8 cellular contexts compared by ENCODE assay signal in the genomic region with DNA sequence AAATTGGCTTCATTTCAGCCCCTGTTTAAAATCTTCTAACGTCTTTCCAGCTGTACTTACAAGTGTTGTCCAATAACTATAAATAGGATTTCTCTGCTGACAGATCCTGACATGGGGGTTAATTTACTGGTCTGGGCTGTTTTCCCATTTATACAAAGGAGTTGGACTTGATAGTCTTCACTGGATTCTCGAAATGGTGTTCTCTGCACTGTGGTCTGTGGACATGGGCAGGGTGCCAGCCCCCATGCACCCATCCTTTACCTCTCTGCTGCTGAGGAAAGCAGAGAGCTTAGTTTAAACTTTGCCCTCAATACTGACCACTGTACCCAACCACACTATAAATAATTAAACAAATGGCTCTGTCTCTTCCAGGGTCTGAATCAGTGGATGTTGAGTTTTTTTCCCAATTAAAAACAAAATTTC. TPM values are rescaled to one million over a fixed set of nuclear protein-coding genes. Genes with fewer than 3 reads are reported as not detected.
A peak's percentile ranks its signal among the peaks of the same experiment; 100 is the strongest.
DNase-seq lines count a peak whose midpoint lies in the region; ATAC-seq and TF ChIP-seq lines count a peak whose summit lies in the region.
"Had no signal": no experiment of that assay in that cellular context is flagged by ENCODE, and none has a peak within 500 bp of the region (broad histone marks: within the 10 kb centered on the region; RNA-seq: fewer than 3 reads in every experiment).

No MANE protein-coding gene starts in this region.

- no peaks in the 10 kb centered on the region for H3K79me2 ChIP-seq in PC-3 (ENCODE audit: low read length)

- H3K4me2 ChIP-seq in PC-3 (ENCODE audit: low read length) = peak overlapping the region; percentile 34
- H3K4me2 ChIP-seq: PC-9 had no signal

- no peak overlapping the region for H3K4me3 ChIP-seq in PC-3 (ENCODE audit: low read length)
- H3K4me3 ChIP-seq: PC-9 had no signal

- H3K9me3 ChIP-seq in PC-3 (ENCODE audit: low read length) = no peaks in the 10 kb centered on the region

- POLR2A ChIA-PET in PC-3 (lab: Charles Lee; ENCODE audit: unreplicated experiment) = no interaction called here

- no peaks in the 10 kb centered on the region for H3K27me3 Mint-ChIP-seq in activated T-cell treated with anti-CD3 and anti-CD28 coated beads, Interleukin-2, amount 50 U/mL, for 24 hours

- H3K9me3 Mint-ChIP-seq in activated T-cell treated with anti-CD3 and anti-CD28 coated beads, Interleukin-2, amount 50 U/mL, for 24 hours = no peaks in the 10 kb centered on the region

- H3K9me2 ChIP-seq in PC-3 (replicated peaks; ENCODE audit: low read length) = no peaks in the 10 kb centered on the region

- H3K27ac ChIP-seq in PC-3 (ENCODE audit: low read length) = peak overlapping the region; percentile 28
- H3K27ac ChIP-seq: brain microvascular endothelial cell, PC-9 had no signal

- no peaks in the 10 kb centered on the region for H4K20me1 ChIP-seq in PC-3 (ENCODE audit: low read length)

- no peak for TF ChIP-seq CTCF in PC-3 (conservative IDR thresholded peaks at IDR 0.05; ENCODE audit: low read depth, low read length)

- no peaks in the 10 kb centered on the region for H3K36me3 Mint-ChIP-seq in activated T-cell treated with anti-CD3 and anti-CD28 coated beads, Interleukin-2, amount 50 U/mL, for 24 hours (ENCODE audit: low read depth)

- no peak overlapping the region for H3K27ac Mint-ChIP-seq in activated T-cell treated with anti-CD3 and anti-CD28 coated beads, Interleukin-2, amount 50 U/mL, for 24 hours

- H3K4me3 Mint-ChIP-seq in activated T-cell treated with anti-CD3 and anti-CD28 coated beads, Interleukin-2, amount 50 U/mL, for 24 hours = no peak overlapping the region

- intact Hi-C loops in PC-3 (cut with micrococcal nuclease) = no loop called here

- DNase-seq in AG08395 (ENCODE audit: low spot score) (peak; percentile 9), PC-3 (peak; percentile 67), kidney glomerular epithelial cell (lab: John Stamatoyannopoulos, UW) (peak; percentile 43)
- no peak for DNase-seq in activated T-cell treated with anti-CD3 and anti-CD28 coated beads, Interleukin-2, amount 50 U/mL, for 24 hours
- DNase-seq: brain microvascular endothelial cell, PC-9 had no signal

- no TSS peak for BruUV-seq in PC-3 (replicated peaks; lab: Mats Ljungman, UMichigan)

- no peaks in the 10 kb centered on the region for H3F3A ChIP-seq in PC-3 (ENCODE audit: low read length, unreplicated experiment)

- H3K9ac ChIP-seq in PC-3 (ENCODE audit: low read length) = no peak overlapping the region

- CTCF ChIA-PET in PC-3 (lab: Charles Lee) = no interaction called here

- H3K36me3 ChIP-seq in PC-3 (ENCODE audit: low read depth, low read length) = no peaks in the 10 kb centered on the region
- H3K36me3 ChIP-seq: brain microvascular endothelial cell had no signal

- H3K4me1 ChIP-seq in PC-3 (ENCODE audit: insufficient read depth, low read length) = peaks cover 28% of the 10 kb centered on the region

- peaks cover 4% of the 10 kb centered on the region for H3K4me1 Mint-ChIP-seq in activated T-cell treated with anti-CD3 and anti-CD28 coated beads, Interleukin-2, amount 50 U/mL, for 24 hours (ENCODE audit: low read depth)

- H3K27me3 ChIP-seq in PC-3 (ENCODE audit: low read length) = no peaks in the 10 kb centered on the region
- H3K27me3 ChIP-seq: brain microvascular endothelial cell had no signal

- no peak overlapping the region for H2AFZ ChIP-seq in PC-3 (ENCODE audit: low read length)
- H2AFZ ChIP-seq: PC-9 had no signal

- peak; percentile 55 for ATAC-seq in PC-3
- ATAC-seq in GM19452 (IDR thresholded peaks at IDR 0.05; ENCODE audit: unreplicated experiment) = no peak
- ATAC-seq in HG03354 (IDR thresholded peaks at IDR 0.05; ENCODE audit: poor library complexity, severe bottlenecking, unreplicated experiment) = no peak

RNA-seq across cellular contexts. Expression of gene DIO1, which starts 5.2 kb away (rescaled TPM):
- total RNA-seq in PC-3 (2014; rRNA removed) = not detected in 2 replicates
- total RNA-seq: PC-9 had no signal

RNA-seq across cellular contexts. Expression of gene YIPF1, which starts 9.6 kb away (rescaled TPM):
- total RNA-seq in PC-3 (2014; rRNA removed) = 21.1 and 22.7 TPM in 2 replicates

RNA-seq across cellular contexts. Expression of gene IFT25, which starts 46.3 kb away (rescaled TPM):
- total RNA-seq in PC-3 (2014; rRNA removed) = 49.7 and 66.7 TPM in 2 replicates

RNA-seq across cellular contexts. Expression of gene LRRC42, which starts 46.9 kb away (rescaled TPM):
- total RNA-seq in PC-3 (2014; rRNA removed) = 23.9 and 27.3 TPM in 2 replicates
